11 cellular contexts compared by ENCODE assay signal in the genomic region with DNA sequence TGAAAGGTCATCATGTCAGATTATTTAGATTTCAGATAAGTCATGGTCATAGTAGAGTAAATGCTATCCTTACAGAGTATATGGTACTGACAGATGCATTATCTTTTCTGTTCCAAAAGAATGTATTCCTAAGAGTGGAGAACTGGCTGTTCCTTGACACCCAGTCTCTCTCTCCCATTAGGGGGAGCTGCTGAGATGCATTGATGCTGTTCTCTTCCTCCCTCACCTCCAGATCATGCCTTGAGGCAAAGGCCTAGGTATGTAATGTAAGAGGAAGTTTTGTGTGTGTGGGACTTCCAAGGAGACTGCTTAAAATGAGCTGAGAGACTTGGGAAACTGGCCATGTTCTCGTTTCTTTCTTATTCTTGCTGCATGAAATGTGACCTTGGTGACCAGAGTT.
DNase-seq lines count a peak whose midpoint lies in the region; ATAC-seq and TF ChIP-seq lines count a peak whose summit lies in the region.
"Had no signal": no experiment of that assay in that cellular context is flagged by ENCODE, and none has a peak within 500 bp of the region (broad histone marks: within the 10 kb centered on the region; RNA-seq: fewer than 3 reads in every experiment).

No MANE protein-coding gene starts in this region.

- 52 to 55% methylated on average over 1 of the region's 1 CpG for WGBS in lower leg skin, 2 donors

- TF ChIP-seq CTCF in nephron progenitor cell (IDR thresholded peaks at IDR 0.05) (peak; percentile 28), lower leg skin (IDR thresholded peaks at IDR 0.05) (no peak)

- peaks cover 6% of the 10 kb centered on the region for H3K27me3 Mint-ChIP-seq in nephron progenitor cell (ENCODE audit: low read depth, poor library complexity)

- TF ChIP-seq POLR2A in lower leg skin (IDR thresholded peaks at IDR 0.05), result no peak

- H3K27ac Mint-ChIP-seq in nephron progenitor cell, result no peak overlapping the region

- DNase-seq in activated CD4-positive, alpha-beta T cell treated with anti-CD3 and anti-CD28 coated beads for 48 hours, result peak; percentile 2
- no peak for DNase-seq in activated CD4-positive, alpha-beta T cell treated with anti-CD3 and anti-CD28 coated beads, Interleukin-2, amount 50 U/mL, for 1 hour
- DNase-seq in SK-N-DZ (ENCODE audit: low spot score) (peak; percentile 5), nephron progenitor cell (peak; percentile 6), lower leg skin (ENCODE audit: low spot score in 2 of 2) (no peak)
- no peak for DNase-seq in activated CD8-positive, alpha-beta memory T cell treated with anti-CD3 and anti-CD28 coated beads, Interleukin-2, amount 50 U/mL, for 4 hours
- DNase-seq: NCI-H345; stimulated activated CD8-positive, alpha-beta memory T cell treated with anti-CD3 and anti-CD28 coated beads, Interleukin-4, amount 100 ng/mL, for 48 hours had no signal

- intact Hi-C loops in lower leg skin (cut with DNase I; ENCODE audit: low total_unique reads), result no loop called here

- no peak overlapping the region for H3K4me3 Mint-ChIP-seq in nephron progenitor cell

- no peak overlapping the region for H3K4me3 ChIP-seq in lower leg skin (ENCODE audit: low read depth, poor library complexity, severe bottlenecking)
- H3K4me3 ChIP-seq: BLaER1 had no signal

- H3K4me1 Mint-ChIP-seq in nephron progenitor cell, result no peaks in the 10 kb centered on the region

- ATAC-seq in HG02759 (IDR thresholded peaks at IDR 0.05; ENCODE audit: unreplicated experiment), result peak; percentile 71
- no peak for ATAC-seq in GM19035 (IDR thresholded peaks at IDR 0.05; ENCODE audit: unreplicated experiment)

- no peaks in the 10 kb centered on the region for H3K9me3 Mint-ChIP-seq in nephron progenitor cell

- no peaks in the 10 kb centered on the region for H3K36me3 Mint-ChIP-seq in nephron progenitor cell (ENCODE audit: low read depth)

Comparison
In these comparisons a context has a peak if more than half of its experiments do, and no peak if none do; other contexts are left out.
1. DNase-seq: peak in activated CD4-positive, alpha-beta T cell treated with anti-CD3 and anti-CD28 coated beads for 48 hours (single experiment), SK-N-DZ (single experiment) and nephron progenitor cell (single experiment); none in activated CD4-positive, alpha-beta T cell treated with anti-CD3 and anti-CD28 coated beads, Interleukin-2, amount 50 U/mL, for 1 hour (single experiment), lower leg skin (0 of 2) and activated CD8-positive, alpha-beta memory T cell treated with anti-CD3 and anti-CD28 coated beads, Interleukin-2, amount 50 U/mL, for 4 hours (single experiment).